9 cellular contexts compared by ENCODE assay signal in genomic region chr3:156685198-156685597, GRCh38. TPM values are rescaled to one million over a fixed set of nuclear protein-coding genes. Genes with fewer than 3 reads are reported as not detected.
DNase-seq lines count a peak whose midpoint lies in the region; TF ChIP-seq lines count a peak whose summit lies in the region.
"Had no signal": no experiment of that assay in that cellular context is flagged by ENCODE, and none has a peak within 500 bp of the region (broad histone marks: within the 10 kb centered on the region; RNA-seq: fewer than 3 reads in every experiment).

No MANE protein-coding gene starts in this region.

- H3K4me2 ChIP-seq in OCI-LY7 (ENCODE audit: low read length), result peak overlapping the region; percentile 50

- CTCF ChIA-PET in A673 (lab: Charles Lee) (no interaction called here), OCI-LY7 (lab: Charles Lee; ENCODE audit: unreplicated experiment) (no interaction called here)

- H3K9me2 ChIP-seq in OCI-LY7 (ENCODE audit: insufficient read depth, low read length), result no peaks in the 10 kb centered on the region

- no peak for TF ChIP-seq CTCF in A673 (conservative IDR thresholded peaks at IDR 0.05; ENCODE audit: low read depth, low read length)
- no peak for TF ChIP-seq CTCF in GM12865 (IDR thresholded peaks at IDR 0.05; ENCODE audit: insufficient read depth, low read depth, low read length, missing control alignments)
- TF ChIP-seq CTCF in OCI-LY7 (conservative IDR thresholded peaks at IDR 0.05; ENCODE audit: low read length), result no peak
- no peak for TF ChIP-seq CTCF in fibroblast of pulmonary artery (IDR thresholded peaks at IDR 0.05; ENCODE audit: low read length, missing control alignments)
- TF ChIP-seq CTCF in endothelial cell (IDR thresholded peaks at IDR 0.05; ENCODE audit: unreplicated experiment), result no peak
- no peak for TF ChIP-seq CTCF in testis (IDR thresholded peaks at IDR 0.05)

- H3K9me3 ChIP-seq in A673 (ENCODE audit: low read depth, low read length, poor library complexity, severe bottlenecking), result no peaks in the 10 kb centered on the region
- H3K9me3 ChIP-seq in OCI-LY7 (ENCODE audit: low read length), result no peaks in the 10 kb centered on the region
- no peaks in the 10 kb centered on the region for H3K9me3 ChIP-seq in testis

- H3K4me3 Mint-ChIP-seq in endothelial cell (ENCODE audit: unreplicated experiment), result no peak overlapping the region

- H3K4me1 ChIP-seq in A673 (ENCODE audit: insufficient read depth, low read length, poor library complexity, severe bottlenecking) (peaks cover 98% of the 10 kb centered on the region), OCI-LY7 (ENCODE audit: insufficient read depth, low read length, poor library complexity, severe bottlenecking) (peaks cover 65% of the 10 kb centered on the region), testis (peaks cover 30% of the 10 kb centered on the region)

- no peak for TF ChIP-seq POLR2A in testis (IDR thresholded peaks at IDR 0.05)

- no peak overlapping the region for H3K27ac Mint-ChIP-seq in endothelial cell (ENCODE audit: unreplicated experiment)

- H3K4me3 ChIP-seq in A673 (ENCODE audit: low read depth, low read length, poor library complexity, severe bottlenecking), result peak overlapping the region; percentile 18
- peak overlapping the region; percentile 0 for H3K4me3 ChIP-seq in GM12865 (ENCODE audit: low read depth, low read length)
- H3K4me3 ChIP-seq in OCI-LY7 (ENCODE audit: low read depth, low read length, poor library complexity, severe bottlenecking), result no peak overlapping the region
- H3K4me3 ChIP-seq in fibroblast of pulmonary artery (replicated peaks; ENCODE audit: low read depth, low read length), result no peak overlapping the region
- H3K4me3 ChIP-seq in testis, result no peak overlapping the region

- no peak overlapping the region for H2AFZ ChIP-seq in OCI-LY7 (ENCODE audit: low read length)

- H3K27ac ChIP-seq in A673 (ENCODE audit: low read depth, low read length, poor library complexity, severe bottlenecking), result peak overlapping the region; percentile 38
- no peak overlapping the region for H3K27ac ChIP-seq in OCI-LY7 (ENCODE audit: low read depth, low read length, poor library complexity, severe bottlenecking)
- H3K27ac ChIP-seq in testis, result no peak overlapping the region

- no peaks in the 10 kb centered on the region for H3K4me1 Mint-ChIP-seq in endothelial cell (ENCODE audit: unreplicated experiment)

- no peaks in the 10 kb centered on the region for H3K9me3 Mint-ChIP-seq in endothelial cell (ENCODE audit: unreplicated experiment)

- peaks cover 71% of the 10 kb centered on the region for H4K20me1 ChIP-seq in OCI-LY7 (ENCODE audit: insufficient read depth, low read length)

- H3K36me3 ChIP-seq in A673 (ENCODE audit: insufficient read depth, low read length, poor library complexity, severe bottlenecking) (peaks cover 84% of the 10 kb centered on the region), OCI-LY7 (ENCODE audit: insufficient read depth, low read length) (peaks cover 30% of the 10 kb centered on the region), testis (ENCODE audit: low read depth, missing control alignments) (no peaks in the 10 kb centered on the region)

- no peak for DNase-seq in A673 (ENCODE audit: low spot score)
- DNase-seq in GM12865 (ENCODE audit: low read depth), result peak; percentile 59
- DNase-seq in OCI-LY7 (ENCODE audit: low spot score), result no peak
- peak; percentile 49 for DNase-seq in fibroblast of pulmonary artery (ENCODE audit: low read depth)
- DNase-seq in endothelial cell (ENCODE audit: low spot score), result no peak
- no peak for DNase-seq in testis
- DNase-seq in Ammon's horn (ENCODE audit: low spot score), result no peak
- DNase-seq in superior temporal gyrus (ENCODE audit: extremely low spot score), result no peak
- DNase-seq: NCI-H2171 treated with DMSO at 0.1 percent for 48 hours had no signal

- BruUV-seq in A673 (replicated peaks; lab: Mats Ljungman, UMichigan), result no TSS peak
- no TSS peak for BruUV-seq in OCI-LY7 (replicated peaks; lab: Mats Ljungman, UMichigan)

- WGBS in testis, 2 donors, result 78 to 80% methylated on average over 2 of the region's 2 CpGs

- H3K79me2 ChIP-seq in OCI-LY7 (ENCODE audit: insufficient read depth, low read depth, low read length), result peaks cover 96% of the 10 kb centered on the region

- no peaks in the 10 kb centered on the region for H3K27me3 Mint-ChIP-seq in endothelial cell (ENCODE audit: unreplicated experiment)

- intact Hi-C loops in A673 (cut with micrococcal nuclease; ENCODE audit: unreplicated experiment) (no loop called here), OCI-LY7 (cut with micrococcal nuclease; ENCODE audit: unreplicated experiment) (no loop called here), testis (cut with DNase I; ENCODE audit: low total_unique reads) (no loop called here)

- H3K27me3 ChIP-seq in A673 (replicated peaks; ENCODE audit: insufficient read depth, low read depth, low read length, poor library complexity) (no peaks in the 10 kb centered on the region), testis (no peaks in the 10 kb centered on the region)

- no peaks in the 10 kb centered on the region for H3K36me3 Mint-ChIP-seq in endothelial cell (ENCODE audit: low read depth, unreplicated experiment)

- POLR2A ChIA-PET in A673 (lab: Charles Lee; ENCODE audit: low non-redundant PET) (interaction anchor here (0.8 kb wide), 1 partner anchor 71 kb away, joined by 3 read pairs; no protein-coding TSS in a partner anchor), OCI-LY7 (lab: Charles Lee) (interaction anchor here (1.0 to 1.7 kb wide), 6 partner anchors 9 to 489 kb away, joined by 3 to 9 read pairs (median 4); no protein-coding TSS in a partner anchor)

RNA-seq across cellular contexts. Expression of gene TIPARP, which starts 10.8 kb away (rescaled TPM):
- total RNA-seq in A673 (2021) (116 TPM in 2 replicates), OCI-LY7 (2022) (13.4 and 14.8 TPM in 2 replicates), endothelial cell (ENCODE audit: unreplicated experiment) (8.9 TPM), testis (10 to 100 TPM; 67.2 to 70.7 TPM)
- total RNA-seq in OCI-LY7 (2014; rRNA removed; shearing (Covaris generic)), result 9.7 and 10.0 TPM in 2 replicates
- 115 TPM for polyA plus RNA-seq in testis (ENCODE audit: insufficient read depth, low read depth, low replicate concordance)

Comparison
In these comparisons a context has a peak if more than half of its experiments do, and no peak if none do; other contexts are left out.
1. DNase-seq: peak in GM12865 (single experiment) and fibroblast of pulmonary artery (single experiment); none in A673 (single experiment), OCI-LY7 (single experiment), endothelial cell (single experiment), testis (single experiment), Ammon's horn (single experiment) and superior temporal gyrus (single experiment).
2. H3K4me3 ChIP-seq: peak in A673 (single experiment) and GM12865 (single experiment); none in OCI-LY7 (single experiment), fibroblast of pulmonary artery (single experiment) and testis (0 of 2).